ENCODE assay signal across 18 cellular contexts in the genomic region with DNA sequence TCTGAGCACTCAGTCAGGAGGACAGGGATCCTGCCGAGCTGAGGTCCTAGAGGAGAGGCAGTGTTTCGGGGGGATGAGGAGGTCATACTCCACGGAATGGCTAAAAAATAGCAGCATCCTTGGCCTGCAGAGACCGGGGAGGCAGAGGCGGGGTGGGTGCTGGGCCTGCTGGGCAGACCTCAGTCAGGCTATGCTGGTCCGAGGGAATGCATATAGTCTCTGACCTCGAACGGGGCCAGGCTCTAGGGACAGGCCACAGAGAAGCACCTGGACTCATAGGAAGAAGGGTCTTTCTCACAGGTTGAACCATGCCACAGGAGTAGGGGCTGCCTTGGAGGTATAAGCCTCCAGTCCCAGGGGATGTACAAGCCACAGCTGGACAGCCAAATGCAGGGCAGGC. TPM values are rescaled to one million over a fixed set of nuclear protein-coding genes. Genes with fewer than 3 reads are reported as not detected.
DNase-seq lines count a peak whose midpoint lies in the region; ATAC-seq and TF ChIP-seq lines count a peak whose summit lies in the region.
"Had no signal": no experiment of that assay in that cellular context is flagged by ENCODE, and none has a peak within 500 bp of the region (broad histone marks: within the 10 kb centered on the region; RNA-seq: fewer than 3 reads in every experiment).

No MANE protein-coding gene starts in this region.

- no peak overlapping the region for H3K4me2 ChIP-seq in neuronal stem cell (ENCODE audit: insufficient read depth, low read length, poor library complexity, severe bottlenecking)

- WGBS in neuronal stem cell (ENCODE audit: extremely low coverage in 2 of 2, insufficient read length in 2 of 2, insufficient replicate concordance in 1 of 2), 2 donors: no CpG with 5 or more reads among the region's 8 CpGs
- WGBS in ovary, 3 donors: 73 to 78% (median 75%) methylated on average over 8 of the region's 8 CpGs

- H3K9ac ChIP-seq in neuronal stem cell (ENCODE audit: low read depth, low read length, poor library complexity): no peak overlapping the region
- H3K9ac ChIP-seq: BLaER1 had no signal

- H2BK5ac ChIP-seq in neuronal stem cell (ENCODE audit: low read length): no peak overlapping the region

- H3K4me3 Mint-ChIP-seq in stimulated activated effector memory CD8-positive, alpha-beta T cell treated with anti-CD3 and anti-CD28 coated beads, Interleukin-12 subunit alpha, Interleukin-12 subunit beta, amount 100 ng/mL, for 72 hours: no peak overlapping the region
- H3K4me3 Mint-ChIP-seq: CD14-positive monocyte; CD4-positive, alpha-beta memory T cell; H9 had no signal

- intact Hi-C loops in ovary (cut with DNase I): no loop called here

- no peak for TF ChIP-seq EP300 in ovary (IDR thresholded peaks at IDR 0.05)

- peak overlapping the region; percentile 11 for H2BK12ac ChIP-seq in neuronal stem cell (ENCODE audit: low read length)

- H3K27me3 ChIP-seq in neuronal stem cell (ENCODE audit: control insufficient read depth in 3 of 3, insufficient read depth in 3 of 3, low read depth in 1 of 3, low read length in 3 of 3) (no peaks in the 10 kb centered on the region), ovary (no peaks in the 10 kb centered on the region)
- H3K27me3 ChIP-seq: BLaER1 had no signal

- H3K27ac ChIP-seq in neuronal stem cell (replicated peaks; ENCODE audit: low read length) (no peak overlapping the region), ovary (no peak overlapping the region)
- H3K27ac ChIP-seq: BLaER1 had no signal

- no peak overlapping the region for H3K23ac ChIP-seq in neuronal stem cell (ENCODE audit: low read depth, low read length, poor library complexity)

- H3K27ac Mint-ChIP-seq in stimulated activated effector memory CD8-positive, alpha-beta T cell treated with anti-CD3 and anti-CD28 coated beads, Interleukin-12 subunit alpha, Interleukin-12 subunit beta, amount 100 ng/mL, for 72 hours: no peak overlapping the region

- peaks cover 27 to 36% of the 10 kb centered on the region in 2 donors for H3K4me1 ChIP-seq in neuronal stem cell (ENCODE audit: control insufficient read depth in 2 of 2, insufficient read depth in 1 of 2, low read depth in 1 of 2, low read length in 2 of 2)
- H3K4me1 ChIP-seq in ovary (ENCODE audit: insufficient read depth): no peaks in the 10 kb centered on the region

- H3K79me1 ChIP-seq in neuronal stem cell (ENCODE audit: low read depth, low read length): no peaks in the 10 kb centered on the region

- no peaks in the 10 kb centered on the region for H3K4me1 Mint-ChIP-seq in stimulated activated effector memory CD8-positive, alpha-beta T cell treated with anti-CD3 and anti-CD28 coated beads, Interleukin-12 subunit alpha, Interleukin-12 subunit beta, amount 100 ng/mL, for 72 hours
- H3K4me1 Mint-ChIP-seq: CD4-positive, alpha-beta memory T cell had no signal

- H3K4ac ChIP-seq in neuronal stem cell (ENCODE audit: low read length): no peak overlapping the region

- no peaks in the 10 kb centered on the region for H3K36me3 Mint-ChIP-seq in stimulated activated effector memory CD8-positive, alpha-beta T cell treated with anti-CD3 and anti-CD28 coated beads, Interleukin-12 subunit alpha, Interleukin-12 subunit beta, amount 100 ng/mL, for 72 hours
- H3K36me3 Mint-ChIP-seq: CD14-positive monocyte; CD4-positive, alpha-beta memory T cell had no signal

- H3K9me3 Mint-ChIP-seq in stimulated activated effector memory CD8-positive, alpha-beta T cell treated with anti-CD3 and anti-CD28 coated beads, Interleukin-12 subunit alpha, Interleukin-12 subunit beta, amount 100 ng/mL, for 72 hours: no peaks in the 10 kb centered on the region
- H3K9me3 Mint-ChIP-seq: CD14-positive monocyte; CD4-positive, alpha-beta memory T cell; H9 had no signal

- peak overlapping the region; percentile 19 for H4K91ac ChIP-seq in neuronal stem cell (ENCODE audit: low read depth, low read length, poor library complexity)

- POLR2A ChIA-PET in GM10248 (lab: Yijun Ruan, JAX): no interaction called here

- H2BK120ac ChIP-seq in neuronal stem cell (ENCODE audit: low read depth, low read length): no peak overlapping the region

- peak; percentile 12 for ATAC-seq in stimulated activated effector memory CD8-positive, alpha-beta T cell treated with anti-CD3 and anti-CD28 coated beads, Interleukin-12 subunit alpha, Interleukin-12 subunit beta, amount 100 ng/mL, for 72 hours
- no peak for ATAC-seq in SK-N-SH treated with all-trans-retinoic acid at 6 μM for 48 hours
- ATAC-seq: HepG2 had no signal

- TF ChIP-seq POLR2A in ovary (IDR thresholded peaks at IDR 0.05): no peak

- H3K36me3 ChIP-seq in neuronal stem cell (replicated peaks in 1 of 2; ENCODE audit: control insufficient read depth in 2 of 2, insufficient read depth in 2 of 2, low read length in 2 of 2) (no peaks in the 10 kb centered on the region), ovary (no peaks in the 10 kb centered on the region)
- H3K36me3 ChIP-seq: BLaER1 had no signal

- peak overlapping the region; percentile 86 for H2AFZ ChIP-seq in neuronal stem cell (ENCODE audit: low read length)

- H3K18ac ChIP-seq in neuronal stem cell (ENCODE audit: low read length): peak overlapping the region; percentile 4

- peak overlapping the region; percentile 7 for H4K8ac ChIP-seq in neuronal stem cell (ENCODE audit: low read depth, low read length)

- H2AK5ac ChIP-seq in neuronal stem cell (ENCODE audit: low read depth, low read length): peak overlapping the region; percentile 58

- TF ChIP-seq CTCF in GM10248 (IDR thresholded peaks at IDR 0.05; ENCODE audit: control extremely low read depth, extremely low read depth, low read depth, missing control alignments) (no peak), ovary (IDR thresholded peaks at IDR 0.05) (no peak)

- DNase-seq in GM10248 (ENCODE audit: extremely low spot score): peak; percentile 11
- DNase-seq in islet precursor cell: peak; percentile 43
- no peak for DNase-seq in neuronal stem cell (ENCODE audit: low spot score)
- DNase-seq in stimulated activated effector memory CD8-positive, alpha-beta T cell treated with anti-CD3 and anti-CD28 coated beads, Interleukin-12 subunit alpha, Interleukin-12 subunit beta, amount 100 ng/mL, for 72 hours (ENCODE audit: low spot score in 2 of 2): no peak
- DNase-seq in ovary: no peak
- no peak for DNase-seq in activated CD4-positive, alpha-beta T cell treated with anti-CD3 and anti-CD28 coated beads for 1 hour
- DNase-seq: 8988T; CD4-positive, alpha-beta memory T cell; DMS153; DMS79; GDM1; GOT3; H9 had no signal

- CTCF ChIA-PET in GM10248 (lab: Yijun Ruan, JAX): interaction anchor here (1.5 kb wide), 1 partner anchor 14 kb away, joined by 3 read pairs; a partner anchor contains a TSS

- H3K4me3 ChIP-seq in neuronal stem cell (ENCODE audit: low read length in 2 of 2) (no peak overlapping the region), ovary (no peak overlapping the region)
- H3K4me3 ChIP-seq: BLaER1 had no signal

- H2BK15ac ChIP-seq in neuronal stem cell (ENCODE audit: low read length): peak overlapping the region; percentile 39

- H3K9me3 ChIP-seq in neuronal stem cell (replicated peaks in 1 of 2; ENCODE audit: control insufficient read depth in 2 of 2, insufficient read depth in 1 of 2, low read depth in 1 of 2, low read length in 2 of 2) (no peaks in the 10 kb centered on the region), ovary (no peaks in the 10 kb centered on the region)
- H3K9me3 ChIP-seq: BLaER1 had no signal

- H3K14ac ChIP-seq in neuronal stem cell (ENCODE audit: low read length): no peak overlapping the region

TF ChIP-seq in SK-N-SH treated with all-trans-retinoic acid at 6 μM for 48 hours, 23 proteins besides CTCF, POLR2A, EP300 and RAD21 (continues in another document):
- TF ChIP-seq, protein P1, sequence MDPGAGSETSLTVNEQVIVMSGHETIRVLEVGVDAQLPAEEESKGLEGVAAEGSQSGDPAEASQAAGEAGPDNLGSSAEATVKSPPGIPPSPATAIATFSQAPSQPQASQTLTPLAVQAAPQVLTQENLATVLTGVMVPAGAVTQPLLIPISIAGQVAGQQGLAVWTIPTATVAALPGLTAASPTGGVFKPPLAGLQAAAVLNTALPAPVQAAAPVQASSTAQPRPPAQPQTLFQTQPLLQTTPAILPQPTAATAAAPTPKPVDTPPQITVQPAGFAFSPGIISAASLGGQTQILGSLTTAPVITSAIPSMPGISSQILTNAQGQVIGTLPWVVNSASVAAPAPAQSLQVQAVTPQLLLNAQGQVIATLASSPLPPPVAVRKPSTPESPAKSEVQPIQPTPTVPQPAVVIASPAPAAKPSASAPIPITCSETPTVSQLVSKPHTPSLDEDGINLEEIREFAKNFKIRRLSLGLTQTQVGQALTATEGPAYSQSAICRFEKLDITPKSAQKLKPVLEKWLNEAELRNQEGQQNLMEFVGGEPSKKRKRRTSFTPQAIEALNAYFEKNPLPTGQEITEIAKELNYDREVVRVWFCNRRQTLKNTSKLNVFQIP (CRISPR knock-in tag; IDR thresholded peaks at IDR 0.05; ENCODE audit: borderline replicate concordance, low read depth): no peak
- TF ChIP-seq, protein P2, sequence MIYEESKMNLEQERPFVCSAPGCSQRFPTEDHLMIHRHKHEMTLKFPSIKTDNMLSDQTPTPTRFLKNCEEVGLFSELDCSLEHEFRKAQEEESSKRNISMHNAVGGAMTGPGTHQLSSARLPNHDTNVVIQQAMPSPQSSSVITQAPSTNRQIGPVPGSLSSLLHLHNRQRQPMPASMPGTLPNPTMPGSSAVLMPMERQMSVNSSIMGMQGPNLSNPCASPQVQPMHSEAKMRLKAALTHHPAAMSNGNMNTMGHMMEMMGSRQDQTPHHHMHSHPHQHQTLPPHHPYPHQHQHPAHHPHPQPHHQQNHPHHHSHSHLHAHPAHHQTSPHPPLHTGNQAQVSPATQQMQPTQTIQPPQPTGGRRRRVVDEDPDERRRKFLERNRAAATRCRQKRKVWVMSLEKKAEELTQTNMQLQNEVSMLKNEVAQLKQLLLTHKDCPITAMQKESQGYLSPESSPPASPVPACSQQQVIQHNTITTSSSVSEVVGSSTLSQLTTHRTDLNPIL (CRISPR knock-in tag; IDR thresholded peaks at IDR 0.05; ENCODE audit: low read depth): no peak
- TF ChIP-seq ZNF70 (CRISPR knock-in tag; IDR thresholded peaks at IDR 0.05) (no peak), ESRRG (CRISPR knock-in tag; IDR thresholded peaks at IDR 0.05) (no peak), ARNTL (CRISPR knock-in tag; IDR thresholded peaks at IDR 0.05; ENCODE audit: borderline replicate concordance, low read depth) (no peak), ZFP30 (CRISPR knock-in tag; IDR thresholded peaks at IDR 0.05) (no peak), TOX (CRISPR knock-in tag; IDR thresholded peaks at IDR 0.05; ENCODE audit: borderline replicate concordance) (no peak), GLIS3 (CRISPR knock-in tag; IDR thresholded peaks at IDR 0.05) (no peak)

RNA-seq across cellular contexts. Expression of a gene that starts 14.0 kb away (rescaled TPM):
- polyA plus RNA-seq in neuronal stem cell (2013, experiment 1 of 2): 34.0 TPM
- polyA plus RNA-seq in neuronal stem cell (2013, experiment 2 of 2): 34.5 TPM
- total RNA-seq in ovary: 10 to 100 TPM; 38.1 to 52.3 (median 43.5) TPM
- 10 to 100 TPM; 51.3 to 63.5 TPM for polyA plus RNA-seq in ovary

RNA-seq across cellular contexts. Expression of a gene that starts 26.8 kb away (rescaled TPM):
- 1,930 TPM for polyA plus RNA-seq in neuronal stem cell (2013, experiment 1 of 2)
- polyA plus RNA-seq in neuronal stem cell (2013, experiment 2 of 2): 1,905 TPM
- total RNA-seq in ovary: under 1 TPM in 1 of 7 donors, not detected in 6; 0.56 TPM
- 1 to 10 TPM in 1 of 2 donors, under 1 TPM in 1; 0.40 to 2.7 TPM for polyA plus RNA-seq in ovary
- total RNA-seq: CD4-positive, alpha-beta memory T cell; HepG2 had no signal
- polyA plus RNA-seq: AG04450; CD14-positive monocyte; CD4-positive, alpha-beta memory T cell; HepG2 had no signal

RNA-seq across cellular contexts. Expression of a gene that starts 49.0 kb away (rescaled TPM):
- polyA plus RNA-seq in neuronal stem cell (2013, experiment 1 of 2): 0.08 TPM
- 0.06 TPM for polyA plus RNA-seq in neuronal stem cell (2013, experiment 2 of 2)
- 10 to 100 TPM in 4 of 7 donors, 1 to 10 TPM in 3; 4.9 to 18.0 (median 12.2) TPM for total RNA-seq in ovary
- polyA plus RNA-seq in ovary: 10 to 100 TPM in 1 of 2 donors, 1 to 10 TPM in 1; 7.3 to 23.7 TPM
- total RNA-seq: HepG2 had no signal
- polyA plus RNA-seq: HepG2 had no signal

Comparison
In these comparisons a context has a peak if more than half of its experiments do, and no peak if none do; other contexts are left out.
1. DNase-seq: peak in GM10248 (single experiment) and islet precursor cell (single experiment); none in neuronal stem cell (single experiment), stimulated activated effector memory CD8-positive, alpha-beta T cell treated with anti-CD3 and anti-CD28 coated beads, Interleukin-12 subunit alpha, Interleukin-12 subunit beta, amount 100 ng/mL, for 72 hours (0 of 2), ovary (0 of 5) and activated CD4-positive, alpha-beta T cell treated with anti-CD3 and anti-CD28 coated beads for 1 hour (single experiment).